12 cellular contexts compared by ENCODE assay signal in genomic region chr11:128279861-128280260, GRCh38.
DNase-seq lines count a peak whose midpoint lies in the region; ATAC-seq, FAIRE-seq and TF ChIP-seq lines count a peak whose summit lies in the region.
"Had no signal": no experiment of that assay in that cellular context is flagged by ENCODE, and none has a peak within 500 bp of the region (broad histone marks: within the 10 kb centered on the region; RNA-seq: fewer than 3 reads in every experiment).

No MANE protein-coding gene starts in this region.

- no peaks in the 10 kb centered on the region for H3K36me3 ChIP-seq in bronchial epithelial cell (ENCODE audit: control insufficient read depth, insufficient read depth, low read length)
- H3K36me3 ChIP-seq in mucosa of descending colon (ENCODE audit: low read depth) = no peaks in the 10 kb centered on the region

- no peak overlapping the region for H3K4me3 ChIP-seq in AG04449 (ENCODE audit: low read depth, low read length)
- no peak overlapping the region for H3K4me3 ChIP-seq in bronchial epithelial cell (ENCODE audit: low read depth, low read length)
- no peak overlapping the region for H3K4me3 ChIP-seq in mucosa of descending colon

- H3K4me3 Mint-ChIP-seq in HFFc6 = peak overlapping the region; percentile 12; the same call in 1 of the 2 replicates

- no peaks in the 10 kb centered on the region for H3K36me3 Mint-ChIP-seq in HFFc6 (ENCODE audit: low read depth)

- peak; percentile 34 for DNase-seq in AG04449 (ENCODE audit: low read depth, low spot score)
- DNase-seq in HFFc6 = peak; percentile 39
- DNase-seq in bronchial epithelial cell (ENCODE audit: low read depth) = peak; percentile 52
- no peak for DNase-seq in mucosa of descending colon
- DNase-seq in Kasumi-1 (lab: John Stamatoyannopoulos, UW) = no peak
- DNase-seq in posterior vena cava (ENCODE audit: low spot score) = no peak
- DNase-seq in iPS-NIHi7 (ENCODE audit: extremely low spot score) = no peak
- DNase-seq: activated T-cell treated with anti-CD3 and anti-CD28 coated beads for 4 hours, NCI-H1105 treated with DMSO at 0.1 percent for 48 hours, NCI-H345 had no signal

- H3K9me3 ChIP-seq in mucosa of descending colon = no peaks in the 10 kb centered on the region

- H3K9me3 Mint-ChIP-seq in HFFc6 = peaks cover 5% of the 10 kb centered on the region; the same call in 1 of the 2 replicates

- ATAC-seq in mucosa of descending colon (peak; percentile 57), HG02610 (IDR thresholded peaks at IDR 0.05; ENCODE audit: unreplicated experiment) (no peak)
- ATAC-seq: activated CD4-positive, CD25-positive, alpha-beta regulatory T cell treated with anti-CD3 and anti-CD28 coated beads, Interleukin-2, amount 50 U/mL, for 24 hours had no signal

- H3K27ac Mint-ChIP-seq in HFFc6 = peak overlapping the region; percentile 67

- FAIRE-seq in bronchial epithelial cell (lab: Jason Lieb, UNC) = no peak

- CTCF ChIA-PET in AG04449 (lab: Yijun Ruan, JAX) = interaction anchor here (1.0 to 4.0 kb wide), 4 partner anchors 10 to 188 kb away, joined by 3 to 36 read pairs (median 6); no protein-coding TSS in a partner anchor

- no peaks in the 10 kb centered on the region for H3K27me3 Mint-ChIP-seq in HFFc6 (ENCODE audit: insufficient read depth)

- H3K4me1 ChIP-seq in mucosa of descending colon (ENCODE audit: low read depth) = no peaks in the 10 kb centered on the region

- peaks cover 19% of the 10 kb centered on the region for H3K4me1 Mint-ChIP-seq in HFFc6 (ENCODE audit: low read depth)

- TF ChIP-seq CTCF in AG04449 (IDR thresholded peaks at IDR 0.05; ENCODE audit: insufficient read depth, low read length, missing control alignments) (no peak), HFFc6 (IDR thresholded peaks at IDR 0.05) (no peak), bronchial epithelial cell (IDR thresholded peaks at IDR 0.05; ENCODE audit: insufficient read depth, low read length, severe bottlenecking) (no peak), mucosa of descending colon (IDR thresholded peaks at IDR 0.05) (no peak)

- intact Hi-C loops in mucosa of descending colon (cut with DNase I, micrococcal nuclease) = loop anchor here in 1 of 2 donors (10.0 kb wide), 1 partner anchor 105 kb away; no protein-coding TSS in a partner anchor
- intact Hi-C loops in posterior vena cava (cut with DNase I) = loop anchor here in 1 of 2 donors (10.0 kb wide), 1 partner anchor 105 kb away; no protein-coding TSS in a partner anchor

- POLR2A ChIA-PET in AG04449 (lab: Yijun Ruan, JAX) = interaction anchor here (0.7 to 1.0 kb wide), 3 partner anchors 46 to 188 kb away, joined by 3 to 4 read pairs (median 3); no protein-coding TSS in a partner anchor

- H3K27me3 ChIP-seq in bronchial epithelial cell (ENCODE audit: control insufficient read depth, insufficient read depth, low read length) = no peaks in the 10 kb centered on the region

Comparison
In these comparisons a context has a peak if more than half of its experiments do, and no peak if none do; other contexts are left out.
1. DNase-seq: peak in AG04449 (single experiment), HFFc6 (single experiment) and bronchial epithelial cell (single experiment); none in mucosa of descending colon (0 of 3), Kasumi-1 (0 of 2), posterior vena cava (single experiment) and iPS-NIHi7 (single experiment).